13 cellular contexts compared by ENCODE assay signal in the genomic region with DNA sequence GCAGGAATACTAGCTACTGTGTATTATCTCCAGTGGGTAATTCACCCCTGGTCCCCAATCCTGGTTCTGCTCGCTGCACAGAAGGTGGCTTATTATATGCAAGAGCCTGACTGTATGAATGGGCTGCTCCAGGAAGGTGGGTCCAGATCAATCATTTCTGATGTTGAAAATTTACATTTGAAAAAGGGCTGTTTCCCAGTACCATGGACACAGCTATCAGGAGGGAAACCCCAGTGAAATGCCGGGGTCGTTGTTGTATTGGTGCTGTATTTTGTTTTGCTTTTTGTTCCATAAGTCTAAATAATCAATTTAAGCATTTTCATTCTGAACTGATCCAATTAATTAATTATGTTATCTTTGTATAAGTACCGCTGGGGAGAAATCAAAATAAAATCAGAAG.
DNase-seq lines count a peak whose midpoint lies in the region; ATAC-seq, FAIRE-seq and TF ChIP-seq lines count a peak whose summit lies in the region.
"Had no signal": no experiment of that assay in that cellular context is flagged by ENCODE, and none has a peak within 500 bp of the region (broad histone marks: within the 10 kb centered on the region; RNA-seq: fewer than 3 reads in every experiment).

No MANE protein-coding gene starts in this region.

- H3K9me3 ChIP-seq in liver (ENCODE audit: control insufficient read depth in 4 of 4, low read length in 3 of 4) (no peaks in the 10 kb centered on the region), HepG2 (ENCODE audit: low read length) (0 out of 2 replicates have a peak, but pooled peaks cover 9% of the 10 kb centered on the region), iPS-20b (ENCODE audit: insufficient read depth, low read depth, low read length) (no peaks in the 10 kb centered on the region)
- H3K9me3 ChIP-seq in CD4-positive, alpha-beta memory T cell (ENCODE audit: control insufficient read depth in 1 of 2, low read length in 2 of 2) = no peaks in the 10 kb centered on the region
- H3K9me3 ChIP-seq: SJSA1 had no signal

- TF ChIP-seq EP300 in HepG2 (IDR thresholded peaks at IDR 0.05; ENCODE audit: low read depth in 2 of 2, low read length in 2 of 2) = no peak
- TF ChIP-seq EP300 in HepG2 (CRISPR knock-in tag; IDR thresholded peaks at IDR 0.05; ENCODE audit: borderline replicate concordance) = no peak

- DNase-seq in HepG2 (ENCODE audit: low spot score) (no peak), WTC11 (ENCODE audit: low spot score) (no peak), retina (peak; percentile 24), ecto neural progenitor cell (ENCODE audit: low spot score) (no peak)
- no peak for DNase-seq in activated CD4-positive, alpha-beta T cell treated with anti-CD3 and anti-CD28 coated beads, Interleukin-2, amount 10 ng/mL, durations not matched to agents 7 days and 5 days
- DNase-seq in CD4-positive, alpha-beta memory T cell = no peak
- DNase-seq: C1 segment of cervical spinal cord, NCI-H1930, NCI-H2171 treated with DMSO at 0.1 percent for 48 hours, NCI-H524 treated with DMSO at 0.1 percent for 48 hours had no signal

- no peaks in the 10 kb centered on the region for H3K79me2 ChIP-seq in HepG2 (ENCODE audit: insufficient read depth, low read length)

- TF ChIP-seq RAD21 in liver (IDR thresholded peaks at IDR 0.05) (no peak), HepG2 (CRISPR knock-in tag; IDR thresholded peaks at IDR 0.05) (no peak)

- no peaks in the 10 kb centered on the region for H3K27me3 ChIP-seq in liver (ENCODE audit: control insufficient read depth in 4 of 4, insufficient read depth in 4 of 4, low read length in 3 of 4)
- no peaks in the 10 kb centered on the region for H3K27me3 ChIP-seq in HepG2 (ENCODE audit: control insufficient read depth in 1 of 2, insufficient read depth in 2 of 2, low read length in 2 of 2)
- H3K27me3 ChIP-seq in iPS-20b (ENCODE audit: insufficient read depth, low read length) = no peaks in the 10 kb centered on the region
- H3K27me3 ChIP-seq in CD4-positive, alpha-beta memory T cell (ENCODE audit: insufficient read depth, low read length) = no peaks in the 10 kb centered on the region
- H3K27me3 ChIP-seq: SJSA1 had no signal

- H3K4me2 ChIP-seq in HepG2 (ENCODE audit: low read depth, low read length) = no peak overlapping the region

- in situ Hi-C loops in HepG2 (cut with HindIII; ENCODE audit: extremely low pct_ligation_motif_present, low pct_unique_long_range_greater_than_20kb) = no loop called here

- no peak for FAIRE-seq in HepG2 (lab: Jason Lieb, UNC)

- CTCF ChIA-PET in HepG2 (lab: Yijun Ruan, JAX; ENCODE audit: low intra/inter-chr PET ratio, low total read pairs) = no interaction called here
- CTCF ChIA-PET in WTC11 (lab: Charles Lee) = interaction anchor here (1.1 kb wide), 1 partner anchor 428 kb away, joined by 3 read pairs; no protein-coding TSS in a partner anchor
- CTCF ChIA-PET in activated CD4-positive, alpha-beta T cell treated with anti-CD3 and anti-CD28 coated beads, Interleukin-2, amount 10 ng/mL, durations not matched to agents 7 days and 5 days (lab: Charles Lee) = no interaction called here
- CTCF ChIA-PET in CD4-positive, alpha-beta memory T cell (lab: Charles Lee; ENCODE audit: partially characterized antibody) = no interaction called here

- peaks cover 37% of the 10 kb centered on the region for H3K4me1 Mint-ChIP-seq in WTC11
- no peaks in the 10 kb centered on the region for H3K4me1 Mint-ChIP-seq in activated CD4-positive, alpha-beta T cell treated with anti-CD3 and anti-CD28 coated beads, Interleukin-2, amount 10 ng/mL, durations not matched to agents 7 days and 5 days
- no peaks in the 10 kb centered on the region for H3K4me1 Mint-ChIP-seq in CD4-positive, alpha-beta memory T cell

- H3K36me3 Mint-ChIP-seq in WTC11 = no peaks in the 10 kb centered on the region
- H3K36me3 Mint-ChIP-seq in activated CD4-positive, alpha-beta T cell treated with anti-CD3 and anti-CD28 coated beads, Interleukin-2, amount 10 ng/mL, durations not matched to agents 7 days and 5 days (ENCODE audit: low read depth) = no peaks in the 10 kb centered on the region
- H3K36me3 Mint-ChIP-seq in CD4-positive, alpha-beta memory T cell = no peaks in the 10 kb centered on the region

- no peaks in the 10 kb centered on the region for H3K27me3 Mint-ChIP-seq in WTC11 (ENCODE audit: low read depth)
- no peaks in the 10 kb centered on the region for H3K27me3 Mint-ChIP-seq in activated CD4-positive, alpha-beta T cell treated with anti-CD3 and anti-CD28 coated beads, Interleukin-2, amount 10 ng/mL, durations not matched to agents 7 days and 5 days
- H3K27me3 Mint-ChIP-seq in CD4-positive, alpha-beta memory T cell = peaks cover 0 to 2% of the 10 kb centered on the region in 2 donors

- no peak overlapping the region for H3K27ac Mint-ChIP-seq in WTC11
- H3K27ac Mint-ChIP-seq in activated CD4-positive, alpha-beta T cell treated with anti-CD3 and anti-CD28 coated beads, Interleukin-2, amount 10 ng/mL, durations not matched to agents 7 days and 5 days = no peak overlapping the region
- H3K27ac Mint-ChIP-seq in CD4-positive, alpha-beta memory T cell = no peak overlapping the region

- no peaks in the 10 kb centered on the region for H3K9me3 Mint-ChIP-seq in WTC11
- no peaks in the 10 kb centered on the region for H3K9me3 Mint-ChIP-seq in activated CD4-positive, alpha-beta T cell treated with anti-CD3 and anti-CD28 coated beads, Interleukin-2, amount 10 ng/mL, durations not matched to agents 7 days and 5 days
- H3K9me3 Mint-ChIP-seq in CD4-positive, alpha-beta memory T cell = peaks cover 0 to 2% (median 0%) of the 10 kb centered on the region in 8 donors

- H3K9ac ChIP-seq in liver (ENCODE audit: low read depth in 1 of 2, low read length in 2 of 2) = no peak overlapping the region
- no peak overlapping the region for H3K9ac ChIP-seq in HepG2 (ENCODE audit: insufficient read depth, low read depth, low read length)
- peak overlapping the region; percentile 40; the same call in 1 of the 2 replicates for H3K9ac ChIP-seq in iPS-20b (ENCODE audit: low read depth, low read length)

- peaks cover 2 to 12% (median 7%) of the 10 kb centered on the region in 4 donors for H3K4me1 ChIP-seq in liver (ENCODE audit: control insufficient read depth in 4 of 4, insufficient read depth in 4 of 4, low read length in 3 of 4)
- H3K4me1 ChIP-seq in HepG2 (ENCODE audit: insufficient read depth, low read length) = no peaks in the 10 kb centered on the region
- H3K4me1 ChIP-seq in iPS-20b (ENCODE audit: insufficient read depth, low read length) = peaks cover 24% of the 10 kb centered on the region; the same call in 1 of the 2 replicates
- no peaks in the 10 kb centered on the region for H3K4me1 ChIP-seq in CD4-positive, alpha-beta memory T cell (ENCODE audit: insufficient read depth, low read length)

- BruUV-seq in HepG2 (replicated peaks; lab: Mats Ljungman, UMichigan) = no TSS peak

- H4K20me1 ChIP-seq in HepG2 (ENCODE audit: insufficient read depth, low read length) = no peaks in the 10 kb centered on the region

- H3K36me3 ChIP-seq in liver (ENCODE audit: control insufficient read depth in 4 of 4, insufficient read depth in 3 of 4, low read depth in 1 of 4, low read length in 3 of 4) (no peaks in the 10 kb centered on the region), HepG2 (replicated peaks in 1 of 2; ENCODE audit: control insufficient read depth in 1 of 2, insufficient read depth in 2 of 2, low read length in 2 of 2) (no peaks in the 10 kb centered on the region), iPS-20b (ENCODE audit: insufficient read depth, low read depth, low read length) (no peaks in the 10 kb centered on the region)
- H3K36me3 ChIP-seq in CD4-positive, alpha-beta memory T cell (ENCODE audit: insufficient read depth, low read length) = no peaks in the 10 kb centered on the region
- H3K36me3 ChIP-seq: SJSA1 had no signal

- peak overlapping the region in 2 of 3 donors; percentile 23 to 56 for H3K4me3 ChIP-seq in liver (ENCODE audit: low read depth in 1 of 3, low read length in 3 of 3)
- no peak overlapping the region for H3K4me3 ChIP-seq in HepG2 (replicated peaks in 1 of 3; ENCODE audit: insufficient read depth in 1 of 3, low read depth in 2 of 3, low read length in 3 of 3)
- H3K4me3 ChIP-seq in iPS-20b (ENCODE audit: low read length) = peak overlapping the region; percentile 48; the same call in 1 of the 2 replicates
- no peak overlapping the region for H3K4me3 ChIP-seq in CD4-positive, alpha-beta memory T cell (ENCODE audit: low read length in 2 of 2)
- H3K4me3 ChIP-seq: SJSA1 had no signal

- intact Hi-C loops in HepG2 (cut with micrococcal nuclease; ENCODE audit: unreplicated experiment) = no loop called here
- intact Hi-C loops in CD4-positive, alpha-beta memory T cell (cut with micrococcal nuclease) = no loop called here

- no peak overlapping the region for H3K27ac ChIP-seq in liver (ENCODE audit: low read depth in 1 of 2, low read length in 2 of 2)
- H3K27ac ChIP-seq in HepG2 (ENCODE audit: extremely low read length, insufficient read depth, low read length) = no peak overlapping the region
- H3K27ac ChIP-seq in iPS-20b (ENCODE audit: low read length) = no peak overlapping the region
- H3K27ac ChIP-seq in CD4-positive, alpha-beta memory T cell (ENCODE audit: low read depth, low read length) = no peak overlapping the region
- H3K27ac ChIP-seq: SJSA1 had no signal

- no peak for TF ChIP-seq POLR2A in HepG2 (IDR thresholded peaks at IDR 0.05; ENCODE audit: insufficient read depth in 1 of 2, low read depth in 2 of 2, low read length in 2 of 2)

- no peak for ATAC-seq in HepG2
- ATAC-seq in WTC11 = peak; percentile 50

- WGBS in liver = 63% methylated on average over 4 of the region's 4 CpGs
- WGBS in HepG2 (ENCODE audit: low lambda C conversion rate) = 42% methylated on average over 4 of the region's 4 CpGs

- H2AFZ ChIP-seq in HepG2 (ENCODE audit: low read length) = no peak overlapping the region

- peak overlapping the region; percentile 24; the same call in 1 of the 2 replicates for H3K4me3 Mint-ChIP-seq in WTC11
- no peak overlapping the region for H3K4me3 Mint-ChIP-seq in activated CD4-positive, alpha-beta T cell treated with anti-CD3 and anti-CD28 coated beads, Interleukin-2, amount 10 ng/mL, durations not matched to agents 7 days and 5 days
- no peak overlapping the region for H3K4me3 Mint-ChIP-seq in CD4-positive, alpha-beta memory T cell

- POLR2A ChIA-PET in HepG2 (lab: Yijun Ruan, JAX) = no interaction called here
- POLR2A ChIA-PET in WTC11 (lab: Charles Lee) = interaction anchor here (0.8 kb wide), 1 partner anchor 22 kb away, joined by 3 read pairs; no protein-coding TSS in a partner anchor
- POLR2A ChIA-PET in activated CD4-positive, alpha-beta T cell treated with anti-CD3 and anti-CD28 coated beads, Interleukin-2, amount 10 ng/mL, durations not matched to agents 7 days and 5 days (lab: Charles Lee) = no interaction called here
- POLR2A ChIA-PET in CD4-positive, alpha-beta memory T cell (lab: Charles Lee; ENCODE audit: partially characterized antibody) = no interaction called here

- no peak for TF ChIP-seq CTCF in liver (IDR thresholded peaks at IDR 0.05; ENCODE audit: low read depth, low read length, missing input control)
- no peak for TF ChIP-seq CTCF in HepG2 (CRISPR knock-in tag; IDR thresholded peaks at IDR 0.05)
- no peak for TF ChIP-seq CTCF in WTC11 (IDR thresholded peaks at IDR 0.05)

TF ChIP-seq in liver, 16 proteins besides CTCF, POLR2A, EP300 and RAD21 (continues in another document):
- no peak for TF ChIP-seq NR2F2 (IDR thresholded peaks at IDR 0.05)

TF ChIP-seq in HepG2, 621 proteins besides CTCF, POLR2A, EP300 and RAD21 (continues in another document):
- TF ChIP-seq STAT5B (CRISPR knock-in tag; IDR thresholded peaks at IDR 0.05) = no peak

TF ChIP-seq in WTC11, 78 proteins besides CTCF, POLR2A, EP300 and RAD21 (continues in another document):
- no peak for TF ChIP-seq NR1H2 (CRISPR knock-in tag; IDR thresholded peaks at IDR 0.05)

Comparison
In these comparisons a context has a peak if more than half of its experiments do, and no peak if none do; other contexts are left out.
1. H3K4me3 ChIP-seq: peak in liver (2 of 3) and iPS-20b (single experiment); none in HepG2 (0 of 3) and CD4-positive, alpha-beta memory T cell (0 of 2).